17 cellular contexts compared by ENCODE assay signal in genomic region chr6:13349811-13350506, GRCh38.
"Had no signal": no experiment of that assay in that cellular context is flagged by ENCODE, and none has a peak within 500 bp of the region (broad histone marks: within the 10 kb centered on the region; RNA-seq: fewer than 3 reads in every experiment).

No MANE protein-coding gene starts in this region.

- H3K9me3 ChIP-seq: prostate gland, sigmoid colon, transverse colon had no signal

- H3K27ac ChIP-seq: epithelial cell of prostate, prostate gland, sigmoid colon, transverse colon, WERI-Rb-1 had no signal

- H3K36me3 Mint-ChIP-seq: activated CD4-positive, alpha-beta memory T cell treated with anti-CD3 and anti-CD28 coated beads for 36 hours; activated CD8-positive, alpha-beta memory T cell treated with anti-CD3 and anti-CD28 coated beads, Interleukin-2, amount 10 ng/mL, durations not matched to agents 7 days and 5 days; stimulated activated memory B cell treated with anti-CD40 and anti-IgM and Interleukin-4, amounts not matched to agents 10 μg/mL and 1 μg/mL and 100 μg/mL, for 72 hours had no signal

- DNase-seq: activated CD4-positive, alpha-beta memory T cell treated with anti-CD3 and anti-CD28 coated beads for 36 hours; activated CD8-positive, alpha-beta memory T cell treated with anti-CD3 and anti-CD28 coated beads, Interleukin-2, amount 10 ng/mL, durations not matched to agents 7 days and 5 days; activated naive CD4-positive, alpha-beta T cell treated with anti-CD3 and anti-CD28 coated beads, Interleukin-2, amount 10 ng/mL, durations not matched to agents 7 days and 5 days; activated T-cell treated with anti-CD3 and anti-CD28 coated beads, Interleukin-2, amount 50 U/mL, for 1 hour; cortex of kidney; effector memory CD8-positive, alpha-beta T cell; head of caudate nucleus; nephron progenitor cell; sigmoid colon; T-helper 17 cell; transverse colon; WERI-Rb-1 had no signal

- H3K9me3 Mint-ChIP-seq: activated CD4-positive, alpha-beta memory T cell treated with anti-CD3 and anti-CD28 coated beads for 36 hours; central memory CD8-positive, alpha-beta T cell; effector memory CD8-positive, alpha-beta T cell; stimulated activated memory B cell treated with anti-CD40 and anti-IgM and Interleukin-4, amounts not matched to agents 10 μg/mL and 1 μg/mL and 100 μg/mL, for 72 hours had no signal

- H3K4me3 ChIP-seq: prostate gland, sigmoid colon, transverse colon had no signal

- H3K27ac Mint-ChIP-seq: activated CD4-positive, alpha-beta memory T cell treated with anti-CD3 and anti-CD28 coated beads for 36 hours; activated CD8-positive, alpha-beta memory T cell treated with anti-CD3 and anti-CD28 coated beads, Interleukin-2, amount 10 ng/mL, durations not matched to agents 7 days and 5 days; activated naive CD4-positive, alpha-beta T cell treated with anti-CD3 and anti-CD28 coated beads, Interleukin-2, amount 10 ng/mL, durations not matched to agents 7 days and 5 days; effector memory CD8-positive, alpha-beta T cell; nephron progenitor cell; stimulated activated memory B cell treated with anti-CD40 and anti-IgM and Interleukin-4, amounts not matched to agents 10 μg/mL and 1 μg/mL and 100 μg/mL, for 72 hours; T-helper 17 cell had no signal

- ATAC-seq: activated CD8-positive, alpha-beta memory T cell treated with anti-CD3 and anti-CD28 coated beads, Interleukin-2, amount 10 ng/mL, durations not matched to agents 7 days and 5 days; effector memory CD8-positive, alpha-beta T cell; left lobe of liver; stimulated activated memory B cell treated with anti-CD40 and anti-IgM and Interleukin-4, amounts not matched to agents 10 μg/mL and 1 μg/mL and 100 μg/mL, for 72 hours; T-helper 17 cell had no signal

- H3K4me1 ChIP-seq: prostate gland had no signal

- H3K36me3 ChIP-seq: prostate gland, sigmoid colon, transverse colon, WERI-Rb-1 had no signal

- H3K27me3 ChIP-seq: sigmoid colon, transverse colon had no signal

- H3K4me3 Mint-ChIP-seq: activated CD4-positive, alpha-beta memory T cell treated with anti-CD3 and anti-CD28 coated beads for 36 hours; activated CD8-positive, alpha-beta memory T cell treated with anti-CD3 and anti-CD28 coated beads, Interleukin-2, amount 10 ng/mL, durations not matched to agents 7 days and 5 days; activated naive CD4-positive, alpha-beta T cell treated with anti-CD3 and anti-CD28 coated beads, Interleukin-2, amount 10 ng/mL, durations not matched to agents 7 days and 5 days; central memory CD8-positive, alpha-beta T cell; effector memory CD8-positive, alpha-beta T cell; nephron progenitor cell; stimulated activated memory B cell treated with anti-CD40 and anti-IgM and Interleukin-4, amounts not matched to agents 10 μg/mL and 1 μg/mL and 100 μg/mL, for 72 hours; T-helper 17 cell had no signal
